Comparison of ENCODE assay signal across 24 cellular contexts in the genomic region with DNA sequence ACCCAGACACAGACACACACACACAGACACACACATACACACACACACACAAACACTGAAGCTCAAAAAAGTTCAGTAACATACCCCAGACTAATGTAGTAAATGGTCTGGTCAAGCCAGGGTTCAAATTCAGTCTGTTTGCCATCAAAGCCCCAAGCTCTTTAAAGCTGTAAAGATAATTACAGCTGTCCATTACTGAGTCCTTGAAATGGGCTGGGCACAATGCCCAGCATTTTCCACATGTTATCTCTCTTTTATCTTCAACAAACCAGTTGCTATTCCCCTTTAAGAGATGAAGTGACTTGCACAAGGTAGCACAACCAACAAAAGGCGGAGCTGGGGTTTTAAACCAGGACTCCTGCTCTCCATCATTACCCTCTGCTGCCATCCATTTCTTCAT. TPM values are rescaled to one million over a fixed set of nuclear protein-coding genes. Genes with fewer than 3 reads are reported as not detected.
DNase-seq lines count a peak whose midpoint lies in the region; ATAC-seq and TF ChIP-seq lines count a peak whose summit lies in the region.
"Had no signal": no experiment of that assay in that cellular context is flagged by ENCODE, and none has a peak within 500 bp of the region (broad histone marks: within the 10 kb centered on the region; RNA-seq: fewer than 3 reads in every experiment).

No MANE protein-coding gene starts in this region.

- H3K4me3 ChIP-seq in left ventricle myocardium inferior, result no peak overlapping the region
- H3K4me3 ChIP-seq in stomach, result no peak overlapping the region
- H3K4me3 ChIP-seq: dorsolateral prefrontal cortex, lower lobe of right lung had no signal

- DNase-seq in NCI-H2196 (lab: John Stamatoyannopoulos, UW; ENCODE audit: unreplicated experiment) (peak; percentile 43), NCI-H2196 treated with DMSO at 0.1 percent for 48 hours (lab: John Stamatoyannopoulos, UW; ENCODE audit: unreplicated experiment) (no peak), NCI-H2029 treated with DMSO at 0.1 percent for 48 hours (lab: John Stamatoyannopoulos, UW) (peak; percentile 52), left ventricle myocardium inferior (no peak), stomach (peak; percentile 70), caudate nucleus (lab: John Stamatoyannopoulos, UW) (no peak), amniotic stem cell (lab: John Stamatoyannopoulos, UW) (no peak)
- DNase-seq: 8988T; activated CD4-positive, alpha-beta T cell treated with anti-CD3 and anti-CD28 coated beads, Interleukin-2, amount 10 ng/mL, durations not matched to agents 24 days and 14 days; activated gamma-delta T cell; activated naive CD8-positive, alpha-beta T cell treated with anti-CD3 and anti-CD28 coated beads, Interleukin-2, amount 10 ng/mL, durations not matched to agents 7 days and 5 days; activated T-cell treated with anti-CD3 and anti-CD28 coated beads, Interleukin-2, amount 50 U/mL, for 1 hour; CD4-positive, alpha-beta T cell; dorsolateral prefrontal cortex; KG1; lower lobe of right lung; NCI-H1694; NCI-H2227 treated with DMSO at 0.1 percent for 48 hours; NCI-H526 treated with DMSO at 0.1 percent for 48 hours; retina; RPMI8226; stimulated activated CD4-positive, alpha-beta T cell treated with anti-CD3 and anti-CD28 coated beads, Interleukin-2, amount 100 ng/mL, for 48 hours; T-helper 17 cell had no signal

- peak overlapping the region; percentile 87 for H3K27ac ChIP-seq in left ventricle myocardium inferior (replicated peaks)
- peak overlapping the region; percentile 14 to 68 (median 38) for H3K27ac ChIP-seq in stomach
- no peak overlapping the region for H3K27ac ChIP-seq in caudate nucleus (ENCODE audit: low read depth, low read length)
- H3K27ac ChIP-seq: dorsolateral prefrontal cortex had no signal

- no peak for TF ChIP-seq POLR2A in stomach (IDR thresholded peaks at IDR 0.05)

- ATAC-seq in HG03442 (IDR thresholded peaks at IDR 0.05; ENCODE audit: unreplicated experiment), result no peak
- ATAC-seq: T-helper 17 cell had no signal

- H3K4me1 ChIP-seq in left ventricle myocardium inferior (peaks cover 73% of the 10 kb centered on the region), stomach (peaks cover 18 to 54% (median 44%) of the 10 kb centered on the region in 4 donors)

- H3K9me3 ChIP-seq in left ventricle myocardium inferior (replicated peaks), result no peaks in the 10 kb centered on the region
- no peaks in the 10 kb centered on the region for H3K9me3 ChIP-seq in stomach
- H3K9me3 ChIP-seq: lower lobe of right lung had no signal

- WGBS in stomach, 5 donors, result 36 to 94% (median 48%) methylated on average over 1 of the region's 1 CpG

- no peak for TF ChIP-seq EP300 in stomach (IDR thresholded peaks at IDR 0.05)

- intact Hi-C loops in left ventricle myocardium inferior (cut with micrococcal nuclease), result no loop called here
- intact Hi-C loops in stomach (cut with DNase I; ENCODE audit: low total_unique reads), result no loop called here

- H3K36me3 ChIP-seq in left ventricle myocardium inferior (peaks cover 37% of the 10 kb centered on the region), stomach (peaks cover 5 to 64% (median 57%) of the 10 kb centered on the region in 4 donors)

- TF ChIP-seq CTCF in left ventricle myocardium inferior (IDR thresholded peaks at IDR 0.05; ENCODE audit: borderline replicate concordance) (no peak), stomach (IDR thresholded peaks at IDR 0.05) (no peak)

- H3K27me3 ChIP-seq in left ventricle myocardium inferior (ENCODE audit: low read depth) (no peaks in the 10 kb centered on the region), stomach (no peaks in the 10 kb centered on the region)
- H3K27me3 ChIP-seq: dorsolateral prefrontal cortex had no signal

RNA-seq across cellular contexts. Expression of a gene that starts 7.6 kb away (rescaled TPM):
- total RNA-seq in left ventricle myocardium inferior, result 11.5 TPM
- total RNA-seq in stomach, result 10 to 100 TPM in 4 of 5 donors, 1 to 10 TPM in 1; 8.2 to 26.8 (median 19.7) TPM
- polyA plus RNA-seq in stomach, result 10 to 100 TPM in 2 of 3 donors, 1 to 10 TPM in 1; 9.6 to 14.6 (median 12.5) TPM

RNA-seq across cellular contexts. Expression of a gene that starts 15.7 kb away (rescaled TPM):
- total RNA-seq in left ventricle myocardium inferior (120 TPM), stomach (1,000 to 10,000 TPM in 1 of 5 donors, 10 to 100 TPM in 4; 22.2 to 1,695 (median 86.6) TPM)
- 10 to 100 TPM; 15.1 to 28.4 (median 17.1) TPM for polyA plus RNA-seq in stomach

RNA-seq across cellular contexts. Expression of a gene that starts 23.0 kb away (rescaled TPM):
- total RNA-seq in left ventricle myocardium inferior, result 93.8 TPM
- 100 to 1,000 TPM in 2 of 5 donors, 10 to 100 TPM in 3; 16.5 to 313 (median 28.5) TPM for total RNA-seq in stomach
- polyA plus RNA-seq in stomach, result 10 to 100 TPM; 31.1 to 60.6 (median 46.3) TPM

Comparison
In these comparisons a context has a peak if more than half of its experiments do, and no peak if none do; other contexts are left out.
1. DNase-seq: peak in NCI-H2196 (single experiment), NCI-H2029 treated with DMSO at 0.1 percent for 48 hours (single experiment) and stomach (single experiment); none in NCI-H2196 treated with DMSO at 0.1 percent for 48 hours (single experiment), left ventricle myocardium inferior (single experiment), caudate nucleus (0 of 61) and amniotic stem cell (single experiment).